23 cellular contexts compared by ENCODE assay signal in genomic region chr1:164515932-164516331, GRCh38. TPM values are rescaled to one million over a fixed set of nuclear protein-coding genes. Genes with fewer than 3 reads are reported as not detected.
DNase-seq lines count a peak whose midpoint lies in the region; ATAC-seq and TF ChIP-seq lines count a peak whose summit lies in the region.
"Had no signal": no experiment of that assay in that cellular context is flagged by ENCODE, and none has a peak within 500 bp of the region (broad histone marks: within the 10 kb centered on the region; RNA-seq: fewer than 3 reads in every experiment).

No MANE protein-coding gene starts in this region.

- H3K27me3 ChIP-seq in SK-N-SH (ENCODE audit: insufficient read depth) (no peaks in the 10 kb centered on the region; the same call in 1 of the 2 replicates), skeletal muscle tissue (ENCODE audit: control insufficient read depth in 3 of 3, insufficient read depth in 3 of 3, low read length in 3 of 3) (no peaks in the 10 kb centered on the region)
- H3K27me3 ChIP-seq: sigmoid colon had no signal

- H3K36me3 ChIP-seq in SK-N-SH (replicated peaks in 1 of 2; ENCODE audit: control insufficient read depth in 1 of 2, insufficient read depth in 2 of 2, low read length in 1 of 2), result no peaks in the 10 kb centered on the region
- H3K36me3 ChIP-seq in skeletal muscle tissue (ENCODE audit: control insufficient read depth in 3 of 3, insufficient read depth in 3 of 3, low read length in 3 of 3), result no peaks in the 10 kb centered on the region
- H3K36me3 ChIP-seq: sigmoid colon, thoracic aorta had no signal

- no peak overlapping the region for H3K27ac ChIP-seq in SK-N-SH (ENCODE audit: low read depth in 2 of 2, low read length in 1 of 2)
- H3K27ac ChIP-seq in skeletal muscle tissue (ENCODE audit: low read depth, low read length), result peak overlapping the region; percentile 70
- H3K27ac ChIP-seq: C4-2B, KMS-11, parathyroid adenoma, sigmoid colon, thoracic aorta had no signal

- no peak overlapping the region for H3K4me2 ChIP-seq in SK-N-SH
- H3K4me2 ChIP-seq: KMS-11 had no signal

- POLR2A ChIA-PET in SK-N-SH (lab: Yijun Ruan, JAX), result no interaction called here

- no peaks in the 10 kb centered on the region for H3F3A ChIP-seq in SK-N-SH (replicated peaks; ENCODE audit: insufficient read depth)

- no peaks in the 10 kb centered on the region for H3K9me3 ChIP-seq in SK-N-SH
- H3K9me3 ChIP-seq in skeletal muscle tissue (ENCODE audit: control insufficient read depth in 3 of 3, low read length in 3 of 3), result no peaks in the 10 kb centered on the region
- H3K9me3 ChIP-seq: sigmoid colon, thoracic aorta had no signal

- no peaks in the 10 kb centered on the region for H3K79me2 ChIP-seq in SK-N-SH (ENCODE audit: insufficient read depth)
- H3K79me2 ChIP-seq: parathyroid adenoma had no signal

- intact Hi-C loops in left colon (cut with DNase I, micrococcal nuclease), result no loop called here

- no peak overlapping the region for H3K4me3 ChIP-seq in SK-N-SH (ENCODE audit: low read depth in 2 of 2, low read length in 1 of 2)
- H3K4me3 ChIP-seq in choroid plexus epithelial cell (ENCODE audit: low read depth, low read length), result no peak overlapping the region
- H3K4me3 ChIP-seq in skeletal muscle tissue (ENCODE audit: low read length in 3 of 3), result no peak overlapping the region
- H3K4me3 ChIP-seq: sigmoid colon, thoracic aorta had no signal

- no peak for TF ChIP-seq RAD21 in SK-N-SH (IDR thresholded peaks at IDR 0.05; ENCODE audit: low read length)

- H4K20me1 ChIP-seq in SK-N-SH (ENCODE audit: insufficient read depth), result no peaks in the 10 kb centered on the region

- TF ChIP-seq CTCF in SK-N-SH (IDR thresholded peaks at IDR 0.05), result no peak
- no peak for TF ChIP-seq CTCF in choroid plexus epithelial cell (conservative IDR thresholded peaks at IDR 0.05; ENCODE audit: low read depth, low read length)

- H3K4me1 ChIP-seq in SK-N-SH (ENCODE audit: control insufficient read depth in 1 of 2, insufficient read depth in 2 of 2, low read depth in 1 of 2, low read length in 1 of 2) (peaks cover 0 to 5% of the 10 kb centered on the region in 2 experiments; a peak in 2 of 4 replicates), skeletal muscle tissue (ENCODE audit: control insufficient read depth in 3 of 3, insufficient read depth in 3 of 3, low read length in 3 of 3) (peaks cover 11 to 19% (median 14%) of the 10 kb centered on the region in 3 donors)
- H3K4me1 ChIP-seq: parathyroid adenoma, sigmoid colon had no signal

- peak; percentile 3 for DNase-seq in SK-N-SH
- peak; percentile 30 for DNase-seq in choroid plexus epithelial cell (ENCODE audit: low read depth)
- DNase-seq in left colon, result peak in 1 of 2 donors; percentile 9
- no peak for DNase-seq in T-helper 2 cell
- DNase-seq in SKM-1 treated with dmso at 0.1 percent for 144 hours (lab: John Stamatoyannopoulos, UW; ENCODE audit: unreplicated experiment), result no peak
- DNase-seq: activated CD8-positive, alpha-beta T cell treated with anti-CD3 and anti-CD28 coated beads, Interleukin-2, amount 10 ng/mL, durations not matched to agents 7 days and 5 days; activated naive CD4-positive, alpha-beta T cell; activated T-cell treated with anti-CD3 and anti-CD28 coated beads, Interleukin-2, amount 50 U/mL, for 1 hour; anterior cingulate cortex; cerebellar nuclear complex; GDM1; naive thymus-derived CD4-positive, alpha-beta T cell; NCI-H1105; NCI-H2081; sigmoid colon had no signal

- no peak for TF ChIP-seq EP300 in SK-N-SH (IDR thresholded peaks at IDR 0.05; ENCODE audit: borderline replicate concordance in 1 of 2, low read depth in 1 of 2, low read length in 1 of 2)

- ATAC-seq in SK-N-SH treated with all-trans-retinoic acid at 6 μM for 48 hours (no peak), left colon (peak; percentile 56), GM18861 (IDR thresholded peaks at IDR 0.05; ENCODE audit: unreplicated experiment) (no peak)
- ATAC-seq: activated CD8-positive, alpha-beta T cell treated with anti-CD3 and anti-CD28 coated beads, Interleukin-2, amount 10 ng/mL, durations not matched to agents 7 days and 5 days; naive thymus-derived CD4-positive, alpha-beta T cell; stimulated activated effector memory CD8-positive, alpha-beta T cell treated with anti-CD3 and anti-CD28 coated beads, Interleukin-12 subunit alpha, Interleukin-12 subunit beta, amount 100 ng/mL, for 72 hours had no signal

- CTCF ChIA-PET in SK-N-SH (lab: Yijun Ruan, JAX), result no interaction called here

- H3K9me2 ChIP-seq in SK-N-SH, result no peaks in the 10 kb centered on the region

- H3K9ac ChIP-seq in SK-N-SH, result no peak overlapping the region
- no peak overlapping the region for H3K9ac ChIP-seq in skeletal muscle tissue (ENCODE audit: low read depth in 1 of 3, low read length in 3 of 3)
- H3K9ac ChIP-seq: KMS-11, parathyroid adenoma had no signal

- H2AFZ ChIP-seq in SK-N-SH (ENCODE audit: low read depth), result no peak overlapping the region
- H2AFZ ChIP-seq: parathyroid adenoma had no signal

- WGBS in SK-N-SH (ENCODE audit: low lambda C conversion rate), result 41% methylated on average over 4 of the region's 4 CpGs

TF ChIP-seq in SK-N-SH, 30 proteins besides CTCF, POLR2A, EP300 and RAD21 (continues in another document):
- TF ChIP-seq SIN3A (IDR thresholded peaks at IDR 0.05; ENCODE audit: borderline replicate concordance, low read depth, low read length) (no peak), FOXJ3 (CRISPR knock-in tag; IDR thresholded peaks at IDR 0.05) (no peak), NFIC (IDR thresholded peaks at IDR 0.05; ENCODE audit: borderline replicate concordance) (no peak), RXRA (IDR thresholded peaks at IDR 0.05; ENCODE audit: borderline replicate concordance, low read depth) (no peak), ZBTB33 (IDR thresholded peaks at IDR 0.05; ENCODE audit: borderline replicate concordance, low read depth) (no peak), JUND (IDR thresholded peaks at IDR 0.05) (no peak), CHD2 (IDR thresholded peaks at IDR 0.05; ENCODE audit: low read length, partially characterized antibody) (no peak), GABPA (IDR thresholded peaks at IDR 0.05; ENCODE audit: low read depth) (no peak), ELF1 (IDR thresholded peaks at IDR 0.05) (no peak), RFX5 (IDR thresholded peaks at IDR 0.05; ENCODE audit: low read length) (no peak), POLR2AphosphoS5 (IDR thresholded peaks at IDR 0.05; ENCODE audit: low read depth, low read length) (no peak), MEF2A (IDR thresholded peaks at IDR 0.05; ENCODE audit: borderline replicate concordance, low read depth) (no peak), YY1 (IDR thresholded peaks at IDR 0.05; ENCODE audit: low read depth) (no peak)

TF ChIP-seq in SK-N-SH treated with all-trans-retinoic acid at 6 μM for 48 hours, 23 proteins besides CTCF, POLR2A, EP300 and RAD21:
- no peak for TF ChIP-seq PPARA (CRISPR knock-in tag; IDR thresholded peaks at IDR 0.05; ENCODE audit: borderline replicate concordance)
- TF ChIP-seq ARNTL (CRISPR knock-in tag; IDR thresholded peaks at IDR 0.05; ENCODE audit: borderline replicate concordance, low read depth), result no peak

RNA-seq across cellular contexts. Expression of gene PBX1, which starts 43.1 kb away (rescaled TPM):
- polyA plus RNA-seq in SK-N-SH (2012; rRNA removed), result 25.3 and 27.0 TPM in 2 replicates
- polyA plus RNA-seq in SK-N-SH (2012; cell fraction: cytosol; rRNA removed), result 18.4 and 24.2 TPM in 2 replicates
- 14.8 and 23.2 TPM in 2 replicates for polyA plus RNA-seq in SK-N-SH (2012; cell fraction: nucleus; rRNA removed)
- 10 to 100 TPM; 55.4 to 56.2 TPM for total RNA-seq in left colon
- total RNA-seq in skeletal muscle tissue, result 53.2 TPM
- total RNA-seq: activated CD8-positive, alpha-beta T cell treated with anti-CD3 and anti-CD28 coated beads, Interleukin-2, amount 10 ng/mL, durations not matched to agents 7 days and 5 days had no signal

Comparison
In these comparisons a context has a peak if more than half of its experiments do, and no peak if none do; other contexts are left out.
1. DNase-seq: peak in SK-N-SH (single experiment) and choroid plexus epithelial cell (single experiment); none in T-helper 2 cell (0 of 5) and SKM-1 treated with dmso at 0.1 percent for 144 hours (single experiment).